In genomic region chr14:93824518-93825234, GRCh38 we compare ENCODE assay signal across 25 cellular contexts. TPM values are rescaled to one million over a fixed set of nuclear protein-coding genes. Genes with fewer than 3 reads are reported as not detected.
DNase-seq lines count a peak whose midpoint lies in the region; ATAC-seq, FAIRE-seq and TF ChIP-seq lines count a peak whose summit lies in the region.
"Had no signal": no experiment of that assay in that cellular context is flagged by ENCODE, and none has a peak within 500 bp of the region (broad histone marks: within the 10 kb centered on the region; RNA-seq: fewer than 3 reads in every experiment).

No MANE protein-coding gene starts in this region.

- no peaks in the 10 kb centered on the region for H3K36me3 Mint-ChIP-seq in progenitor cell of endocrine pancreas (ENCODE audit: insufficient read depth)
- H3K36me3 Mint-ChIP-seq: activated naive CD4-positive, alpha-beta T cell treated with anti-CD3 and anti-CD28 coated beads, Interleukin-2, amount 10 ng/mL, durations not matched to agents 7 days and 5 days; CD4-positive, alpha-beta memory T cell had no signal

- no peak for FAIRE-seq in H1 (lab: Jason Lieb, UNC)
- FAIRE-seq: GM18507 had no signal

- no peaks in the 10 kb centered on the region for H4K20me1 ChIP-seq in HCT116 (ENCODE audit: insufficient read depth)
- H4K20me1 ChIP-seq in H1 (replicated peaks in 1 of 2; ENCODE audit: control insufficient read depth in 1 of 2, insufficient read depth in 2 of 2, low read length in 2 of 2) = no peaks in the 10 kb centered on the region

- H3K56ac ChIP-seq in H1 (replicated peaks; ENCODE audit: insufficient read length, low read depth, low read length) (no peak overlapping the region), mesendoderm (ENCODE audit: low read length) (no peak overlapping the region)

- H2BK120ac ChIP-seq in H1 (replicated peaks; ENCODE audit: low read depth, low read length) (no peak overlapping the region), mesendoderm (ENCODE audit: low read depth, low read length) (no peak overlapping the region)

- H3K36me3 ChIP-seq in HCT116 (ENCODE audit: control insufficient read depth in 1 of 2, insufficient read depth in 2 of 2, low read length in 2 of 2) (no peaks in the 10 kb centered on the region), H1 (ENCODE audit: control insufficient read depth in 2 of 4, insufficient read depth in 4 of 4, low read length in 3 of 4) (no peaks in the 10 kb centered on the region; a peak in 1 of 8 replicates), mesendoderm (ENCODE audit: control insufficient read depth, insufficient read depth, low read length) (no peaks in the 10 kb centered on the region)
- H3K36me3 ChIP-seq: esophagus squamous epithelium, suprapubic skin had no signal

- no peak overlapping the region for H3K4me3 ChIP-seq in HCT116 (replicated peaks in 1 of 2; ENCODE audit: low read depth in 1 of 2, low read length in 2 of 2)
- no peak overlapping the region for H3K4me3 ChIP-seq in H1 (ENCODE audit: extremely low read depth in 1 of 4, insufficient read depth in 2 of 4, low read depth in 3 of 4, low read length in 4 of 4)
- H3K4me3 ChIP-seq in mesendoderm (ENCODE audit: low read length) = no peak overlapping the region
- H3K4me3 ChIP-seq: esophagus squamous epithelium, suprapubic skin had no signal

- H3K79me1 ChIP-seq in H1 (ENCODE audit: low read depth, low read length) = no peaks in the 10 kb centered on the region
- H3K79me1 ChIP-seq in mesendoderm (ENCODE audit: low read length) = no peaks in the 10 kb centered on the region

- no peak overlapping the region for H4K5ac ChIP-seq in H1 (ENCODE audit: insufficient read length, low read depth, low read length)
- H4K5ac ChIP-seq in mesendoderm (ENCODE audit: low read length) = no peak overlapping the region

- peaks cover under 1% of the 10 kb centered on the region; the same call in 1 of the 2 replicates for H3K23me2 ChIP-seq in H1 (ENCODE audit: low read depth, low read length)

- no peak overlapping the region for H3K4me3 Mint-ChIP-seq in progenitor cell of endocrine pancreas (ENCODE audit: low read depth)
- H3K4me3 Mint-ChIP-seq: activated naive CD4-positive, alpha-beta T cell treated with anti-CD3 and anti-CD28 coated beads, Interleukin-2, amount 10 ng/mL, durations not matched to agents 7 days and 5 days; CD4-positive, alpha-beta memory T cell had no signal

- H3K4me2 ChIP-seq in HCT116 (ENCODE audit: low read length) (no peak overlapping the region), H1 (ENCODE audit: insufficient read depth in 1 of 2, low read depth in 2 of 2, low read length in 2 of 2) (no peak overlapping the region; a peak in 1 of 4 replicates), mesendoderm (ENCODE audit: low read length) (no peak overlapping the region)

- peak; percentile 3 for DNase-seq in NCI-H345 (lab: John Stamatoyannopoulos, UW)
- no peak for DNase-seq in NCI-H345 treated with DMSO at 0.1 percent for 48 hours (lab: John Stamatoyannopoulos, UW; ENCODE audit: unreplicated experiment)
- DNase-seq in HCT116 (ENCODE audit: low read depth, low spot score) = no peak
- DNase-seq in H1 (ENCODE audit: low read depth in 1 of 2, low spot score in 2 of 2) = no peak
- DNase-seq in progenitor cell of endocrine pancreas (ENCODE audit: low spot score, unreplicated experiment) = no peak
- DNase-seq in mesendoderm = no peak
- no peak for DNase-seq in activated effector memory CD4-positive, alpha-beta T cell treated with Interleukin-2 at 50 U/mL for 16 hours
- DNase-seq: activated CD4-positive, alpha-beta T cell treated with anti-CD3 and anti-CD28 coated beads, Interleukin-2, amount 50 U/mL, for 48 hours; activated naive CD4-positive, alpha-beta T cell treated with anti-CD3 and anti-CD28 coated beads, Interleukin-2, amount 10 ng/mL, durations not matched to agents 7 days and 5 days; CD4-positive, alpha-beta memory T cell; cerebellar nuclear complex; DMS79 treated with DMSO at 0.1 percent for 48 hours; effector CD4-positive, alpha-beta T cell; esophagus squamous epithelium; NCI-H1105; NCI-H446 treated with DMSO at 0.1 percent for 48 hours; Right ventricle myocardium superior; T-helper 1 cell had no signal

- no peak overlapping the region for H2BK5ac ChIP-seq in H1 (ENCODE audit: low read depth, low read length)
- no peak overlapping the region for H2BK5ac ChIP-seq in mesendoderm (ENCODE audit: low read length)

- H3K9me3 ChIP-seq in HCT116 (ENCODE audit: control insufficient read depth in 1 of 2, insufficient read depth in 1 of 2, low read depth in 1 of 2, low read length in 2 of 2) (no peaks in the 10 kb centered on the region), H1 (ENCODE audit: insufficient read depth in 2 of 2, low read depth in 1 of 2, low read length in 1 of 2) (no peaks in the 10 kb centered on the region)
- H3K9me3 ChIP-seq: esophagus squamous epithelium, suprapubic skin had no signal

- H2BK15ac ChIP-seq in H1 (ENCODE audit: low read length) (no peak overlapping the region), mesendoderm (replicated peaks; ENCODE audit: low read depth) (no peak overlapping the region)

- H2AFZ ChIP-seq in HCT116 (ENCODE audit: low read depth, low read length, poor library complexity, severe bottlenecking) = no peak overlapping the region
- no peak overlapping the region for H2AFZ ChIP-seq in H1 (ENCODE audit: low read length)

- 86% methylated on average over 29 of the region's 33 CpGs; no CpG with 5 or more reads in 1 of the 2 experiments for WGBS in H1 (ENCODE audit: extremely low coverage in 1 of 2, insufficient coverage in 1 of 2, insufficient read length in 1 of 2, insufficient replicate concordance in 2 of 2, low coverage in 1 of 2, low lambda C conversion rate in 2 of 2, missing lambda C conversion rate in 1 of 2), 2 experiments
- no CpG with 5 or more reads among the region's 33 CpGs for WGBS in mesendoderm (ENCODE audit: extremely low coverage, insufficient coverage, low lambda C conversion rate)

- no peaks in the 10 kb centered on the region for H3K79me2 ChIP-seq in HCT116 (ENCODE audit: insufficient read depth, low read length)
- no peaks in the 10 kb centered on the region for H3K79me2 ChIP-seq in H1 (ENCODE audit: control insufficient read depth in 1 of 2, insufficient read depth in 2 of 2, low read length in 2 of 2)
- no peaks in the 10 kb centered on the region for H3K79me2 ChIP-seq in mesendoderm (ENCODE audit: control insufficient read depth, insufficient read depth, low read length)

- H3K27ac ChIP-seq in HCT116 (ENCODE audit: low read depth, low read length) (no peak overlapping the region), H1 (ENCODE audit: low read depth, low read length) (no peak overlapping the region), mesendoderm (ENCODE audit: low read depth, low read length) (no peak overlapping the region)
- H3K27ac ChIP-seq: esophagus squamous epithelium, suprapubic skin, VCaP had no signal

- H2AK5ac ChIP-seq in H1 (ENCODE audit: low read depth, low read length) = no peak overlapping the region
- H2AK5ac ChIP-seq in mesendoderm (ENCODE audit: low read length) = no peak overlapping the region

- H3K9ac ChIP-seq in HCT116 (ENCODE audit: low read length) (no peak overlapping the region), H1 (replicated peaks in 1 of 4; ENCODE audit: extremely low read depth in 1 of 4, low read depth in 3 of 4, low read length in 3 of 4) (no peak overlapping the region), mesendoderm (ENCODE audit: low read length) (no peak overlapping the region)

- ATAC-seq in HCT116 = no peak
- ATAC-seq in GM21529 (IDR thresholded peaks at IDR 0.05; ENCODE audit: unreplicated experiment) = no peak

- H3K9me3 Mint-ChIP-seq in progenitor cell of endocrine pancreas (ENCODE audit: low read depth) = no peaks in the 10 kb centered on the region
- H3K9me3 Mint-ChIP-seq: activated naive CD4-positive, alpha-beta T cell treated with anti-CD3 and anti-CD28 coated beads, Interleukin-2, amount 10 ng/mL, durations not matched to agents 7 days and 5 days had no signal

- no TSS peak for BruUV-seq in HCT116 (replicated peaks; lab: Mats Ljungman, UMichigan)

- H3K27ac Mint-ChIP-seq in progenitor cell of endocrine pancreas = no peak overlapping the region
- H3K27ac Mint-ChIP-seq: activated naive CD4-positive, alpha-beta T cell treated with anti-CD3 and anti-CD28 coated beads, Interleukin-2, amount 10 ng/mL, durations not matched to agents 7 days and 5 days; CD4-positive, alpha-beta memory T cell had no signal

- peaks cover 4% of the 10 kb centered on the region for H3K4me1 Mint-ChIP-seq in progenitor cell of endocrine pancreas (ENCODE audit: low read depth)
- H3K4me1 Mint-ChIP-seq: activated naive CD4-positive, alpha-beta T cell treated with anti-CD3 and anti-CD28 coated beads, Interleukin-2, amount 10 ng/mL, durations not matched to agents 7 days and 5 days; CD4-positive, alpha-beta memory T cell had no signal

- no peak overlapping the region for H3K23ac ChIP-seq in H1 (ENCODE audit: insufficient read length)
- no peak overlapping the region for H3K23ac ChIP-seq in mesendoderm (ENCODE audit: low read length)

- H3K4ac ChIP-seq in H1 (replicated peaks; ENCODE audit: insufficient read length, low read depth, low read length) (no peak overlapping the region), mesendoderm (ENCODE audit: low read depth, low read length) (no peak overlapping the region)

- H3K18ac ChIP-seq in H1 (ENCODE audit: extremely low read depth, low read length) (no peak overlapping the region), mesendoderm (ENCODE audit: low read length) (no peak overlapping the region)

- H3K4me1 ChIP-seq in HCT116 (ENCODE audit: control insufficient read depth in 1 of 2, insufficient read depth in 2 of 2, low read length in 2 of 2) (no peaks in the 10 kb centered on the region), H1 (replicated peaks in 1 of 4; ENCODE audit: control insufficient read depth in 3 of 4, insufficient read depth in 4 of 4, low read length in 3 of 4) (no peaks in the 10 kb centered on the region), mesendoderm (ENCODE audit: control insufficient read depth, low read depth, low read length) (no peaks in the 10 kb centered on the region)
- H3K4me1 ChIP-seq: esophagus squamous epithelium, suprapubic skin had no signal

- no peak overlapping the region for H4K91ac ChIP-seq in H1 (replicated peaks; ENCODE audit: insufficient read length, low read length)

- no peak for TF ChIP-seq EP300 in H1 (IDR thresholded peaks at IDR 0.05; ENCODE audit: borderline replicate concordance in 1 of 2, low read depth in 2 of 2, low read length in 2 of 2)

- H3K27me3 Mint-ChIP-seq in progenitor cell of endocrine pancreas = peaks cover 2% of the 10 kb centered on the region

- no peaks in the 10 kb centered on the region for H3K9me2 ChIP-seq in HCT116 (ENCODE audit: insufficient read depth)

- intact Hi-C loops in HCT116 (cut with micrococcal nuclease) = no loop called here

- H3K14ac ChIP-seq in H1 (ENCODE audit: insufficient read length) = no peak overlapping the region

- TF ChIP-seq CTCF in HCT116 (IDR thresholded peaks at IDR 0.05 in 2 of 3, conservative IDR thresholded peaks at IDR 0.05 in 1 of 3; ENCODE audit: borderline replicate concordance in 1 of 3, insufficient read depth in 1 of 3, low read depth in 2 of 3, low read length in 2 of 3) (peak in 2 of 3 experiments; percentile 21 to 24; a peak in 3 of 6 replicates), H1 (IDR thresholded peaks at IDR 0.05; ENCODE audit: control extremely low read depth in 1 of 3, insufficient read depth in 1 of 3, low read depth in 1 of 3, low read length in 3 of 3) (peak in 2 of 3 experiments; percentile 10 to 40; a peak in 3 of 4 replicates), progenitor cell of endocrine pancreas (IDR thresholded peaks at IDR 0.05; ENCODE audit: unreplicated experiment) (peak; percentile 34)

- no peak for TF ChIP-seq RAD21 in HCT116 (IDR thresholded peaks at IDR 0.05; ENCODE audit: low read depth)
- TF ChIP-seq RAD21 in H1 (IDR thresholded peaks at IDR 0.05 in 1 of 2, conservative IDR thresholded peaks at IDR 0.05 in 1 of 2; ENCODE audit: low read depth in 2 of 2, low read length in 2 of 2) = peak in 1 of 2 experiments; percentile 21; a peak in 1 of 4 replicates

- H2BK20ac ChIP-seq in H1 (ENCODE audit: low read length) = no peak overlapping the region

- H3K27me3 ChIP-seq in HCT116 (ENCODE audit: insufficient read depth, low read length) = peaks cover 3% of the 10 kb centered on the region; the same call in 1 of the 2 replicates
- no peaks in the 10 kb centered on the region for H3K27me3 ChIP-seq in H1 (replicated peaks in 1 of 4; ENCODE audit: control insufficient read depth in 3 of 4, extremely low read depth in 1 of 4, insufficient read depth in 3 of 4, low read length in 3 of 4)
- no peaks in the 10 kb centered on the region for H3K27me3 ChIP-seq in mesendoderm (ENCODE audit: insufficient read depth, low read length, poor library complexity)

- CTCF ChIA-PET in HCT116 (lab: Charles Lee) = no interaction called here
- CTCF ChIA-PET in H1 (lab: Charles Lee; ENCODE audit: partially characterized antibody) = interaction anchor here (0.8 to 2.1 kb wide), 5 partner anchors 9 to 176 kb away, joined by 3 to 6 read pairs (median 3); no protein-coding TSS in a partner anchor

- RAD21 ChIA-PET in HCT116 (lab: Charles Lee; ENCODE audit: low non-redundant PET in 1 of 2, low total read pairs in 2 of 2, uncharacterized antibody in 2 of 2, unreplicated experiment in 2 of 2) = no interaction called here

- POLR2A ChIA-PET in HCT116 (lab: Charles Lee) = no interaction called here
- POLR2A ChIA-PET in H1 (lab: Charles Lee; ENCODE audit: partially characterized antibody) = interaction anchor here (1.1 kb wide), 1 partner anchor 35 kb away, joined by 3 read pairs; no protein-coding TSS in a partner anchor

- TF ChIP-seq POLR2A in HCT116 (IDR thresholded peaks at IDR 0.05; ENCODE audit: borderline replicate concordance, extremely low read depth, insufficient read depth, insufficient read length) (no peak), H1 (IDR thresholded peaks at IDR 0.05; ENCODE audit: control extremely low read depth in 1 of 2, low read depth in 2 of 2, low read length in 2 of 2) (no peak)

- no peak overlapping the region for H2BK12ac ChIP-seq in H1 (ENCODE audit: low read depth, low read length)

- H4K8ac ChIP-seq in H1 (ENCODE audit: extremely low read depth, insufficient read depth, low read length) (no peak overlapping the region), mesendoderm (ENCODE audit: low read depth, low read length) (no peak overlapping the region)

RNA-seq across cellular contexts. Expression of gene PRIMA1, which starts 36.4 kb away (rescaled TPM):
- total RNA-seq in HCT116 (2021; ENCODE audit: unreplicated experiment) (1.5 TPM), progenitor cell of endocrine pancreas (3.2 and 4.0 TPM in 2 replicates)
- polyA plus RNA-seq in HCT116 (2012) = 1.4 and 1.6 TPM in 2 replicates
- total RNA-seq in H1 (2021; fragmentation: NEBNext Ultra II Directional; extraction: Animal tissue kit (Norgen Biotek cat#: 25700)) = 3.9 and 4.5 TPM in 2 replicates
- polyA plus RNA-seq in H1 (2011; rRNA removed) = 2.8 and 3.6 TPM in 2 replicates
- 1.8 TPM for polyA plus RNA-seq in H1 (2011; cell fraction: cytosol; rRNA removed)
- polyA plus RNA-seq in H1 (2011; cell fraction: nucleus; rRNA removed) = 3.3 TPM
- polyA plus RNA-seq in H1 (2012, experiment 1 of 2) = 3.0 to 4.3 TPM (median 3.6 TPM) in 4 replicates
- polyA plus RNA-seq in H1 (2012, experiment 2 of 2) = 3.8 TPM
- 3.2 TPM for polyA plus RNA-seq in H1 (2013, experiment 1 of 2)
- 3.4 TPM for polyA plus RNA-seq in H1 (2013, experiment 2 of 2)
- polyA minus RNA-seq in H1 (2011; rRNA and poly(A)+ RNA removed) = 1.8 and 2.8 TPM in 2 replicates
- polyA minus RNA-seq in H1 (2011; cell fraction: cytosol; rRNA and poly(A)+ RNA removed) = 2.3 TPM
- polyA minus RNA-seq in H1 (2011; cell fraction: nucleus; rRNA and poly(A)+ RNA removed) = 2.1 TPM
- 3.5 TPM for polyA plus RNA-seq in mesendoderm (2013, experiment 1 of 2)
- 3.5 TPM for polyA plus RNA-seq in mesendoderm (2013, experiment 2 of 2)
- total RNA-seq: CD4-positive, alpha-beta memory T cell; glomerular endothelial cell; HT-29; osteoblast had no signal
- polyA plus RNA-seq: CD4-positive, alpha-beta memory T cell had no signal
